31 cellular contexts compared by ENCODE assay signal in genomic region chr6:159535629-159536028, GRCh38.
"Had no signal": no experiment of that assay in that cellular context is flagged by ENCODE, and none has a peak within 500 bp of the region (broad histone marks: within the 10 kb centered on the region; RNA-seq: fewer than 3 reads in every experiment).

No MANE protein-coding gene starts in this region.

- H3K9me3 ChIP-seq: body of pancreas, esophagus squamous epithelium, gastroesophageal sphincter had no signal

- H3K27me3 Mint-ChIP-seq: activated B cell treated with CpG ODN at 0.5 μM for 24 hours, T-cell had no signal

- H3K9me3 Mint-ChIP-seq: activated B cell treated with CpG ODN at 0.5 μM for 24 hours; activated CD8-positive, alpha-beta T cell treated with anti-CD3 and anti-CD28 coated beads for 36 hours; activated T-cell treated with anti-CD3 and anti-CD28 coated beads, Interleukin-2, amount 50 U/mL, for 4 hours; activated T-helper 17 cell treated with anti-CD3 and anti-CD28 coated beads, Interleukin-2, amount 50 U/mL, for 72 hours; effector memory CD8-positive, alpha-beta T cell; T-cell; T-helper 1 cell treated with Interleukin-12 subunit alpha and Interleukin-12 subunit beta and Interleukin-4 antibody, amounts not matched to agents 30 μg/mL and 1 μg/mL, for 36 hours had no signal

- H3K4me1 Mint-ChIP-seq: activated B cell treated with CpG ODN at 0.5 μM for 24 hours; activated T-helper 17 cell treated with anti-CD3 and anti-CD28 coated beads, Interleukin-2, amount 50 U/mL, for 72 hours; T-cell had no signal

- DNase-seq: activated B cell treated with CpG ODN at 0.5 μM for 24 hours; activated CD4-positive, alpha-beta T cell treated with anti-CD3 and anti-CD28 coated beads for 48 hours; activated CD4-positive, alpha-beta T cell treated with anti-CD3 and anti-CD28 coated beads, Interleukin-2, amount 50 U/mL, for 1 hour; activated CD4-positive, alpha-beta T cell treated with anti-CD3 and anti-CD28 coated beads, Interleukin-2, amount 50 U/mL, for 48 hours; activated CD8-positive, alpha-beta memory T cell treated with anti-CD3 and anti-CD28 coated beads for 24 hours; activated CD8-positive, alpha-beta T cell treated with anti-CD3 and anti-CD28 coated beads for 36 hours; activated effector memory CD4-positive, alpha-beta T cell treated with Interleukin-2 at 50 U/mL for 16 hours; activated gamma-delta T cell treated with Interleukin-2 at 50 U/mL for 16 hours; activated naive CD4-positive, alpha-beta T cell treated with anti-CD3 and anti-CD28 coated beads, Interleukin-2, amount 50 U/mL, for 16 hours; activated naive CD4-positive, alpha-beta T cell treated with Interleukin-2 at 50 U/mL for 16 hours; activated T-cell treated with anti-CD3 and anti-CD28 coated beads, Interleukin-2, amount 50 U/mL, for 4 hours; amniotic stem cell; anterior cingulate cortex; body of pancreas; caudate nucleus; cortex of kidney; dermis blood vessel endothelial cell; effector CD4-positive, alpha-beta T cell; effector memory CD8-positive, alpha-beta T cell; erythroblast; esophagus squamous epithelium; foreskin melanocyte; SW 1271; T-cell; T-helper 9 cell; WERI-Rb-1 had no signal

- H3K27ac ChIP-seq: body of pancreas, esophagus squamous epithelium, gastroesophageal sphincter, WERI-Rb-1 had no signal

- H3K36me3 Mint-ChIP-seq: activated naive CD8-positive, alpha-beta T cell; T-cell had no signal

- ATAC-seq: activated CD4-positive, CD25-positive, alpha-beta regulatory T cell treated with anti-CD3 and anti-CD28 coated beads, Interleukin-2, amount 50 U/mL, for 24 hours; activated CD8-positive, alpha-beta T cell treated with anti-CD3 and anti-CD28 coated beads for 36 hours; activated T-cell treated with anti-CD3 and anti-CD28 coated beads, Interleukin-2, amount 50 U/mL, for 4 hours; activated T-helper 17 cell treated with anti-CD3 and anti-CD28 coated beads, Interleukin-2, amount 50 U/mL, for 72 hours; body of pancreas; effector memory CD8-positive, alpha-beta T cell; gastroesophageal sphincter; T-cell had no signal

- H3K27ac Mint-ChIP-seq: activated B cell treated with CpG ODN at 0.5 μM for 24 hours; activated CD8-positive, alpha-beta T cell treated with anti-CD3 and anti-CD28 coated beads for 36 hours; activated naive CD8-positive, alpha-beta T cell; activated T-helper 17 cell treated with anti-CD3 and anti-CD28 coated beads, Interleukin-2, amount 50 U/mL, for 72 hours; effector memory CD8-positive, alpha-beta T cell; T-cell; T-helper 1 cell treated with Interleukin-12 subunit alpha and Interleukin-12 subunit beta and Interleukin-4 antibody, amounts not matched to agents 30 μg/mL and 1 μg/mL, for 36 hours had no signal

- H3K4me3 Mint-ChIP-seq: activated B cell treated with CpG ODN at 0.5 μM for 24 hours; activated CD8-positive, alpha-beta T cell treated with anti-CD3 and anti-CD28 coated beads for 36 hours; activated naive CD8-positive, alpha-beta T cell; activated T-cell treated with anti-CD3 and anti-CD28 coated beads, Interleukin-2, amount 50 U/mL, for 4 hours; activated T-helper 17 cell treated with anti-CD3 and anti-CD28 coated beads, Interleukin-2, amount 50 U/mL, for 72 hours; effector memory CD8-positive, alpha-beta T cell; T-cell; T-helper 1 cell treated with Interleukin-12 subunit alpha and Interleukin-12 subunit beta and Interleukin-4 antibody, amounts not matched to agents 30 μg/mL and 1 μg/mL, for 36 hours had no signal

- H3K4me1 ChIP-seq: body of pancreas, esophagus squamous epithelium had no signal

- H3K36me3 ChIP-seq: esophagus squamous epithelium, gastroesophageal sphincter, WERI-Rb-1 had no signal

- H3K4me3 ChIP-seq: body of pancreas, esophagus squamous epithelium, gastroesophageal sphincter had no signal

- H3K27me3 ChIP-seq: body of pancreas, gastroesophageal sphincter had no signal
